ENCODE assay signal across 31 cellular contexts in genomic region chr20:37510226-37510625, GRCh38. TPM values are rescaled to one million over a fixed set of nuclear protein-coding genes. Genes with fewer than 3 reads are reported as not detected.
"Had no signal": no experiment of that assay in that cellular context is flagged by ENCODE, and none has a peak within 500 bp of the region (broad histone marks: within the 10 kb centered on the region; RNA-seq: fewer than 3 reads in every experiment).

No MANE protein-coding gene starts in this region.

- H3K4me1 ChIP-seq: body of pancreas, colonic mucosa had no signal

- H3K27me3 ChIP-seq: body of pancreas, colonic mucosa had no signal

- H3K4me3 ChIP-seq: body of pancreas, colonic mucosa had no signal

- DNase-seq: activated B cell treated with CpG ODN at 0.5 μM for 24 hours; activated CD4-positive, alpha-beta T cell treated with anti-CD3 and anti-CD28 coated beads for 48 hours; activated CD4-positive, alpha-beta T cell treated with anti-CD3 and anti-CD28 coated beads, Interleukin-2, amount 50 U/mL, for 1 hour; activated CD4-positive, alpha-beta T cell treated with anti-CD3 and anti-CD28 coated beads, Interleukin-2, amount 50 U/mL, for 48 hours; activated CD8-positive, alpha-beta memory T cell treated with anti-CD3 and anti-CD28 coated beads for 24 hours; activated CD8-positive, alpha-beta T cell treated with anti-CD3 and anti-CD28 coated beads for 36 hours; activated gamma-delta T cell treated with Interleukin-2 at 50 U/mL for 16 hours; activated naive CD4-positive, alpha-beta T cell treated with anti-CD3 and anti-CD28 coated beads, Interleukin-2, amount 50 U/mL, for 16 hours; activated naive CD4-positive, alpha-beta T cell treated with Interleukin-2 at 50 U/mL for 16 hours; activated T-cell treated with anti-CD3 and anti-CD28 coated beads, Interleukin-2, amount 50 U/mL, for 4 hours; amniotic stem cell; anterior cingulate cortex; body of pancreas; central memory CD4-positive, alpha-beta T cell; cerebellar nuclear complex; colonic mucosa; effector CD8-positive, alpha-beta T cell; foreskin fibroblast; head of caudate nucleus; T-helper 1 cell; T-helper 17 cell; T1000; WERI-Rb-1 had no signal

- H3K9me3 Mint-ChIP-seq: activated B cell treated with CpG ODN at 0.5 μM for 24 hours; activated CD8-positive, alpha-beta T cell treated with anti-CD3 and anti-CD28 coated beads for 36 hours; activated T-cell treated with anti-CD3 and anti-CD28 coated beads, Interleukin-2, amount 50 U/mL, for 4 hours; activated T-helper 1 cell treated with anti-CD3 and anti-CD28 coated beads, Interleukin-12 subunit alpha, Interleukin-12 subunit beta, Interleukin-2, Interleukin-4 antibody, amounts not matched to agents 30 ng/mL and 10 ng/mL and 1 ng/mL, durations not matched to agents 14 hours and 24 hours and 36 hours; activated T-helper 2 cell treated with anti-CD3 and anti-CD28 coated beads, Interferon-gamma antibody, Interleukin-2, Interleukin-4, amounts not matched to agents 10 μg/mL and 5 μg/mL and 100 μg/mL, durations not matched to agents 14 hours and 24 hours and 36 hours; T-helper 2 cell treated with Interferon-gamma antibody and Interleukin-4, amounts not matched to agents 5 μg/mL and 100 μg/mL, for 36 hours had no signal

- ATAC-seq: activated CD4-positive, CD25-positive, alpha-beta regulatory T cell treated with anti-CD3 and anti-CD28 coated beads, Interleukin-2, amount 50 U/mL, for 24 hours; activated CD8-positive, alpha-beta T cell treated with anti-CD3 and anti-CD28 coated beads for 36 hours; activated T-cell treated with anti-CD3 and anti-CD28 coated beads, Interleukin-2, amount 50 U/mL, for 4 hours; body of pancreas; esophagus mucosa; T-helper 17 cell had no signal

- H3K27ac ChIP-seq: body of pancreas, colonic mucosa, WERI-Rb-1 had no signal

- H3K36me3 ChIP-seq: colonic mucosa had no signal

- H3K27ac Mint-ChIP-seq: activated B cell treated with CpG ODN at 0.5 μM for 24 hours; activated CD8-positive, alpha-beta T cell treated with anti-CD3 and anti-CD28 coated beads for 36 hours; activated naive CD8-positive, alpha-beta T cell; activated T-helper 1 cell treated with anti-CD3 and anti-CD28 coated beads, Interleukin-12 subunit alpha, Interleukin-12 subunit beta, Interleukin-2, Interleukin-4 antibody, amounts not matched to agents 30 ng/mL and 10 ng/mL and 1 ng/mL, durations not matched to agents 14 hours and 24 hours and 36 hours; activated T-helper 2 cell treated with anti-CD3 and anti-CD28 coated beads, Interferon-gamma antibody, Interleukin-2, Interleukin-4, amounts not matched to agents 10 μg/mL and 5 μg/mL and 100 μg/mL, durations not matched to agents 14 hours and 24 hours and 36 hours; T-helper 17 cell; T-helper 2 cell treated with Interferon-gamma antibody and Interleukin-4, amounts not matched to agents 5 μg/mL and 100 μg/mL, for 36 hours had no signal

- H3K4me3 Mint-ChIP-seq: activated B cell treated with CpG ODN at 0.5 μM for 24 hours; activated CD8-positive, alpha-beta T cell treated with anti-CD3 and anti-CD28 coated beads for 36 hours; activated naive CD8-positive, alpha-beta T cell; activated T-cell treated with anti-CD3 and anti-CD28 coated beads, Interleukin-2, amount 50 U/mL, for 4 hours; activated T-helper 1 cell treated with anti-CD3 and anti-CD28 coated beads, Interleukin-12 subunit alpha, Interleukin-12 subunit beta, Interleukin-2, Interleukin-4 antibody, amounts not matched to agents 30 ng/mL and 10 ng/mL and 1 ng/mL, durations not matched to agents 14 hours and 24 hours and 36 hours; T-helper 17 cell; T-helper 2 cell treated with Interferon-gamma antibody and Interleukin-4, amounts not matched to agents 5 μg/mL and 100 μg/mL, for 36 hours had no signal

- H3K27me3 Mint-ChIP-seq: activated B cell treated with CpG ODN at 0.5 μM for 24 hours; activated CD8-positive, alpha-beta T cell treated with anti-CD3 and anti-CD28 coated beads for 36 hours; activated naive CD8-positive, alpha-beta T cell; T-helper 17 cell had no signal

- FAIRE-seq: endometrium, frontal cortex had no signal

- H3K9me3 ChIP-seq: body of pancreas, colonic mucosa had no signal

RNA-seq across cellular contexts. Expression of gene NNAT, which starts 10.8 kb away (rescaled TPM):
- total RNA-seq: activated T-helper 2 cell treated with anti-CD3 and anti-CD28 coated beads, Interferon-gamma antibody, Interleukin-2, Interleukin-4, amounts not matched to agents 10 μg/mL and 5 μg/mL and 100 μg/mL, durations not matched to agents 14 hours and 24 hours and 36 hours; T-helper 17 cell had no signal
